Comparison of ENCODE assay signal across 30 cellular contexts in the genomic region with DNA sequence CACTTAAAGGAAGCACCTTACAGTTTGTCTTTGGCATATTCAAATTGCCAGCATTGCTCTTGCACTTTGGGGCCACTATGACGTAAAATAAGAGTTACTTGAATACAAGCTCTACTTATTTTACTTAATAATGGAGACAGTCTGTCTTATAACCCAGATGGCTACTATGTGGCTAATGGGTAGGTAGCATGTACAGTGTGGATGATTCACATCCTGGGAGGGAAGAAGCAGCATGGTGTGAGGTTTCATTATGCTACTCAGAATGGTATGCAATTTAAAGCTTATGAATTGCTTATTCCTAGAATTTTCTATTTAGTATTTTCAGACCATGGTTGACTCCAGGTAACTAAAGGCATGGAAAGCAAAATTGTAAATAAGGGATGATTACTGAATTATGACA.
DNase-seq lines count a peak whose midpoint lies in the region; ATAC-seq and TF ChIP-seq lines count a peak whose summit lies in the region.
"Had no signal": no experiment of that assay in that cellular context is flagged by ENCODE, and none has a peak within 500 bp of the region (broad histone marks: within the 10 kb centered on the region; RNA-seq: fewer than 3 reads in every experiment).

No MANE protein-coding gene starts in this region.

- peaks cover 7% of the 10 kb centered on the region for H3K9me3 Mint-ChIP-seq in MCF 10A (ENCODE audit: unreplicated experiment)
- peaks cover 1% of the 10 kb centered on the region for H3K9me3 Mint-ChIP-seq in activated CD4-positive, alpha-beta T cell treated with anti-CD3 and anti-CD28 coated beads for 36 hours (ENCODE audit: low read depth)
- H3K9me3 Mint-ChIP-seq: activated T-helper 1 cell treated with anti-CD3 and anti-CD28 coated beads, Interleukin-12 subunit alpha, Interleukin-12 subunit beta, Interleukin-2, Interleukin-4 antibody, amounts not matched to agents 30 ng/mL and 10 ng/mL and 1 ng/mL, durations not matched to agents 14 hours and 24 hours and 36 hours had no signal

- H3K36me3 Mint-ChIP-seq in MCF 10A (ENCODE audit: insufficient read depth, unreplicated experiment): no peaks in the 10 kb centered on the region
- no peaks in the 10 kb centered on the region for H3K36me3 Mint-ChIP-seq in activated CD4-positive, alpha-beta T cell treated with anti-CD3 and anti-CD28 coated beads for 36 hours (ENCODE audit: low read depth)
- H3K36me3 Mint-ChIP-seq: activated naive CD4-positive, alpha-beta T cell treated with anti-CD3 and anti-CD28 coated beads, Interleukin-2, amount 50 U/mL, for 24 hours; CD4-positive, alpha-beta memory T cell; naive thymus-derived CD4-positive, alpha-beta T cell had no signal

- H3K27ac ChIP-seq in breast epithelium (no peak overlapping the region), RWPE2 (ENCODE audit: poor library complexity, severe bottlenecking) (no peak overlapping the region), heart right ventricle (no peak overlapping the region)
- H3K27ac ChIP-seq: esophagus muscularis mucosa, gastroesophageal sphincter, KMS-11, skin epidermis, uterus had no signal

- H3K9me3 ChIP-seq in breast epithelium (no peaks in the 10 kb centered on the region), RWPE2 (ENCODE audit: severe bottlenecking) (no peaks in the 10 kb centered on the region), heart right ventricle (no peaks in the 10 kb centered on the region)
- H3K9me3 ChIP-seq: esophagus muscularis mucosa, gastroesophageal sphincter, HAP-1, uterus had no signal

- no peak overlapping the region for H3K4me3 ChIP-seq in breast epithelium
- H3K4me3 ChIP-seq in RWPE2 (ENCODE audit: severe bottlenecking): no peak overlapping the region
- H3K4me3 ChIP-seq in foreskin fibroblast (ENCODE audit: low read depth in 1 of 2, low read length in 2 of 2): no peak overlapping the region
- no peak overlapping the region for H3K4me3 ChIP-seq in heart right ventricle
- H3K4me3 ChIP-seq: esophagus muscularis mucosa, gastroesophageal sphincter, HAP-1, skin epidermis, uterus had no signal

- DNase-seq in MCF 10A (ENCODE audit: unreplicated experiment) (peak; percentile 29), breast epithelium (ENCODE audit: low spot score in 2 of 2) (no peak), RWPE2 (ENCODE audit: low spot score) (no peak), foreskin fibroblast (peak; percentile 15 to 42), heart right ventricle (no peak), ACHN (no peak), iPS-NIHi7 (ENCODE audit: extremely low spot score) (no peak)
- no peak for DNase-seq in activated CD4-positive, alpha-beta T cell treated with anti-CD3 and anti-CD28 coated beads for 36 hours
- DNase-seq: activated CD4-positive, alpha-beta T cell treated with anti-CD3 and anti-CD28 coated beads, Interleukin-2, amount 50 U/mL, for 48 hours; activated CD4-positive, CD25-positive, alpha-beta regulatory T cell; caudate nucleus; CD4-positive, alpha-beta memory T cell; DMS 273 treated with DMSO at 0.1 percent for 48 hours; GDM1; midbrain; MV-4-11; naive thymus-derived CD4-positive, alpha-beta T cell; NCI-H1436 treated with DMSO at 0.1 percent for 48 hours; NCI-H2107; NCI-H446; uterus had no signal

- H3K4me3 Mint-ChIP-seq in MCF 10A (ENCODE audit: unreplicated experiment): no peak overlapping the region
- H3K4me3 Mint-ChIP-seq in activated CD4-positive, alpha-beta T cell treated with anti-CD3 and anti-CD28 coated beads for 36 hours: no peak overlapping the region
- H3K4me3 Mint-ChIP-seq: activated naive CD4-positive, alpha-beta T cell treated with anti-CD3 and anti-CD28 coated beads, Interleukin-2, amount 50 U/mL, for 24 hours; activated T-helper 1 cell treated with anti-CD3 and anti-CD28 coated beads, Interleukin-12 subunit alpha, Interleukin-12 subunit beta, Interleukin-2, Interleukin-4 antibody, amounts not matched to agents 30 ng/mL and 10 ng/mL and 1 ng/mL, durations not matched to agents 14 hours and 24 hours and 36 hours; CD4-positive, alpha-beta memory T cell; naive thymus-derived CD4-positive, alpha-beta T cell; stimulated activated naive CD8-positive, alpha-beta T cell treated with anti-CD3 and anti-CD28 coated beads, Interleukin-15, Interleukin-2, amounts not matched to agents 100 ng/mL and 50 ng/mL, for 24 hours had no signal

- POLR2A ChIA-PET in MCF 10A (lab: Yijun Ruan, JAX): interaction anchor here (0.6 kb wide), 1 partner anchor 250 kb away, joined by 3 read pairs; no protein-coding TSS in a partner anchor
- POLR2A ChIA-PET in activated CD4-positive, alpha-beta T cell treated with anti-CD3 and anti-CD28 coated beads for 36 hours (lab: Charles Lee): no interaction called here

- in situ Hi-C loops in ACHN (cut with HindIII; ENCODE audit: low pct_ligation_motif_present, low pct_unique_long_range_greater_than_20kb, low sequenced_read_pairs): no loop called here

- H3K27ac Mint-ChIP-seq in MCF 10A (ENCODE audit: low read depth, unreplicated experiment): no peak overlapping the region
- H3K27ac Mint-ChIP-seq in activated CD4-positive, alpha-beta T cell treated with anti-CD3 and anti-CD28 coated beads for 36 hours: no peak overlapping the region
- H3K27ac Mint-ChIP-seq: activated naive CD4-positive, alpha-beta T cell treated with anti-CD3 and anti-CD28 coated beads, Interleukin-2, amount 50 U/mL, for 24 hours; activated T-helper 1 cell treated with anti-CD3 and anti-CD28 coated beads, Interleukin-12 subunit alpha, Interleukin-12 subunit beta, Interleukin-2, Interleukin-4 antibody, amounts not matched to agents 30 ng/mL and 10 ng/mL and 1 ng/mL, durations not matched to agents 14 hours and 24 hours and 36 hours; CD4-positive, alpha-beta memory T cell; naive thymus-derived CD4-positive, alpha-beta T cell; stimulated activated naive CD8-positive, alpha-beta T cell treated with anti-CD3 and anti-CD28 coated beads, Interleukin-15, Interleukin-2, amounts not matched to agents 100 ng/mL and 50 ng/mL, for 24 hours had no signal

- no TSS peak for BruUV-seq in MCF 10A (replicated peaks; lab: Mats Ljungman, UMichigan)

- no peaks in the 10 kb centered on the region for H3K27me3 Mint-ChIP-seq in MCF 10A (ENCODE audit: insufficient read depth, unreplicated experiment)
- H3K27me3 Mint-ChIP-seq in activated CD4-positive, alpha-beta T cell treated with anti-CD3 and anti-CD28 coated beads for 36 hours: no peaks in the 10 kb centered on the region
- H3K27me3 Mint-ChIP-seq: activated naive CD4-positive, alpha-beta T cell treated with anti-CD3 and anti-CD28 coated beads, Interleukin-2, amount 50 U/mL, for 24 hours; CD4-positive, alpha-beta memory T cell; naive thymus-derived CD4-positive, alpha-beta T cell; stimulated activated naive CD8-positive, alpha-beta T cell treated with anti-CD3 and anti-CD28 coated beads, Interleukin-15, Interleukin-2, amounts not matched to agents 100 ng/mL and 50 ng/mL, for 24 hours had no signal

- 85 to 92% methylated on average over 1 of the region's 1 CpG for WGBS in heart right ventricle, 2 donors

- intact Hi-C loops in MCF 10A (cut with micrococcal nuclease): no loop called here
- intact Hi-C loops in breast epithelium (cut with DNase I; ENCODE audit: low total_unique reads): no loop called here
- intact Hi-C loops in activated CD4-positive, alpha-beta T cell treated with anti-CD3 and anti-CD28 coated beads for 36 hours (cut with DNase I, micrococcal nuclease): no loop called here
- intact Hi-C loops in heart right ventricle (cut with DNase I): no loop called here

- no peaks in the 10 kb centered on the region for H3K4me1 ChIP-seq in breast epithelium
- peaks cover 5% of the 10 kb centered on the region for H3K4me1 ChIP-seq in RWPE2 (ENCODE audit: insufficient read depth, poor library complexity, severe bottlenecking)
- H3K4me1 ChIP-seq in heart right ventricle: no peaks in the 10 kb centered on the region
- H3K4me1 ChIP-seq: esophagus muscularis mucosa, gastroesophageal sphincter, HAP-1, uterus had no signal

- H3K27me3 ChIP-seq in breast epithelium (no peaks in the 10 kb centered on the region), RWPE2 (ENCODE audit: insufficient read depth, poor library complexity, severe bottlenecking) (no peaks in the 10 kb centered on the region), heart right ventricle (no peaks in the 10 kb centered on the region)
- H3K27me3 ChIP-seq: esophagus muscularis mucosa, gastroesophageal sphincter, uterus had no signal

- ATAC-seq in RWPE2 (ENCODE audit: low read depth) (peak; percentile 98), heart right ventricle (no peak)
- no peak for ATAC-seq in activated CD4-positive, alpha-beta T cell treated with anti-CD3 and anti-CD28 coated beads for 36 hours
- ATAC-seq: gastroesophageal sphincter; naive thymus-derived CD4-positive, alpha-beta T cell; Right ventricle myocardium inferior had no signal

- H3K4me1 Mint-ChIP-seq in MCF 10A (ENCODE audit: insufficient read depth, unreplicated experiment): no peaks in the 10 kb centered on the region
- H3K4me1 Mint-ChIP-seq in activated CD4-positive, alpha-beta T cell treated with anti-CD3 and anti-CD28 coated beads for 36 hours: no peaks in the 10 kb centered on the region
- H3K4me1 Mint-ChIP-seq: activated naive CD4-positive, alpha-beta T cell treated with anti-CD3 and anti-CD28 coated beads, Interleukin-2, amount 50 U/mL, for 24 hours; CD4-positive, alpha-beta memory T cell; naive thymus-derived CD4-positive, alpha-beta T cell had no signal

- CTCF ChIA-PET in MCF 10A (lab: Yijun Ruan, JAX): no interaction called here
- CTCF ChIA-PET in activated CD4-positive, alpha-beta T cell treated with anti-CD3 and anti-CD28 coated beads for 36 hours (lab: Charles Lee): no interaction called here

- H3K36me3 ChIP-seq in breast epithelium: no peaks in the 10 kb centered on the region
- no peaks in the 10 kb centered on the region for H3K36me3 ChIP-seq in RWPE2 (ENCODE audit: low read depth)
- H3K36me3 ChIP-seq in heart right ventricle: no peaks in the 10 kb centered on the region
- H3K36me3 ChIP-seq: esophagus muscularis mucosa, gastroesophageal sphincter, HAP-1, uterus had no signal

- TF ChIP-seq CTCF in MCF 10A (IDR thresholded peaks at IDR 0.05; ENCODE audit: unreplicated experiment) (no peak), breast epithelium (IDR thresholded peaks at IDR 0.05) (no peak), RWPE2 (IDR thresholded peaks at IDR 0.05; ENCODE audit: poor library complexity, severe bottlenecking) (no peak), foreskin fibroblast (IDR thresholded peaks at IDR 0.05; ENCODE audit: low read depth, low read length) (no peak), heart right ventricle (IDR thresholded peaks at IDR 0.05) (no peak)

- no peak for TF ChIP-seq POLR2A in breast epithelium (IDR thresholded peaks at IDR 0.05)

Comparison
In these comparisons a context has a peak if more than half of its experiments do, and no peak if none do; other contexts are left out.
1. DNase-seq: peak in MCF 10A (single experiment) and foreskin fibroblast (2 of 2); none in breast epithelium (0 of 2), RWPE2 (single experiment), activated CD4-positive, alpha-beta T cell treated with anti-CD3 and anti-CD28 coated beads for 36 hours (single experiment), heart right ventricle (0 of 2), ACHN (single experiment) and iPS-NIHi7 (single experiment).